In the genomic region with DNA sequence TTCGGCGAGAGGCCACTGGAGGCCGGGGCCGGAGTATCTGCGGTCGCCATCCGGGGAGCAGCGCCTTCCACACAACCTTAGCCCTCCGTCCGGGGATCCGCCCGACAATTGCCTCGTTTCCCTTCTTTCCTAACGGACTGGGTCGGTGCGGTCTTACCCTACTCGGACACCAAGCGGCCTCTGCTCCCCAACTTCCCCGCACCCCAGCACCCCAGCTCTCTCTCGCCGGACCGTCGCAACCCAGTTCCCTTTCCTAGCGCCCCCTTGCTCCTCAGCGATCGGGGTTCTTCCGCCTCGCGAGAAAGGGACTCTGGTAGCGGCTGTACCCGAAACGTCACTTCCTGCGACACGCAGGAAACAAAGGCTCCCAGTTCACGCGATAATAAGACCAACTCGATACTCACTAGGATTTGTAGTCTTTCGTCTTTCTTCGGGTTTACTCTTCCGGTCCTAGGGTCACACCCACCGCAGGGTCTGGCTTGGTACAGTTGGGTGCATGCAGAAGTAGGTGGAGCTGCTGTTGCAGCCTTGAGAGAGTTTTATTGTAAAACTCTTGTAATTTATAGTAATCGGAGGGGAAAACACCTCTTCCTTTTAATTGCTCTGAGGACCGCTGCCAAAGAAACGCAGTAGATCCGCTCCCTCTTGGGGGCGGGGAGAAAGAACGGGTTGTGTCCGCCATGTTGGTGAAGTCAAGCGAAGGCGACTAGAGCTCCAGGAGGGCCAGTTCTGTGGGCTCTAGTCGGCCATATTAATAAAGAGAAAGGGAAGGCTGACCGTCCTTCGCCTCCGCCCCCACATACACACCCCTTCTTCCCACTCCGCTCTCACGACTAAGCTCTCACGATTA, we compare ENCODE assay signal across 1 cellular context.
TF ChIP-seq lines count a peak whose summit lies in the region.

A gene (plus strand): TSS at position 741 of the 850 bp plus-strand sequence. CDS start 209 bp downstream, outside the sequence.
A gene with protein sequence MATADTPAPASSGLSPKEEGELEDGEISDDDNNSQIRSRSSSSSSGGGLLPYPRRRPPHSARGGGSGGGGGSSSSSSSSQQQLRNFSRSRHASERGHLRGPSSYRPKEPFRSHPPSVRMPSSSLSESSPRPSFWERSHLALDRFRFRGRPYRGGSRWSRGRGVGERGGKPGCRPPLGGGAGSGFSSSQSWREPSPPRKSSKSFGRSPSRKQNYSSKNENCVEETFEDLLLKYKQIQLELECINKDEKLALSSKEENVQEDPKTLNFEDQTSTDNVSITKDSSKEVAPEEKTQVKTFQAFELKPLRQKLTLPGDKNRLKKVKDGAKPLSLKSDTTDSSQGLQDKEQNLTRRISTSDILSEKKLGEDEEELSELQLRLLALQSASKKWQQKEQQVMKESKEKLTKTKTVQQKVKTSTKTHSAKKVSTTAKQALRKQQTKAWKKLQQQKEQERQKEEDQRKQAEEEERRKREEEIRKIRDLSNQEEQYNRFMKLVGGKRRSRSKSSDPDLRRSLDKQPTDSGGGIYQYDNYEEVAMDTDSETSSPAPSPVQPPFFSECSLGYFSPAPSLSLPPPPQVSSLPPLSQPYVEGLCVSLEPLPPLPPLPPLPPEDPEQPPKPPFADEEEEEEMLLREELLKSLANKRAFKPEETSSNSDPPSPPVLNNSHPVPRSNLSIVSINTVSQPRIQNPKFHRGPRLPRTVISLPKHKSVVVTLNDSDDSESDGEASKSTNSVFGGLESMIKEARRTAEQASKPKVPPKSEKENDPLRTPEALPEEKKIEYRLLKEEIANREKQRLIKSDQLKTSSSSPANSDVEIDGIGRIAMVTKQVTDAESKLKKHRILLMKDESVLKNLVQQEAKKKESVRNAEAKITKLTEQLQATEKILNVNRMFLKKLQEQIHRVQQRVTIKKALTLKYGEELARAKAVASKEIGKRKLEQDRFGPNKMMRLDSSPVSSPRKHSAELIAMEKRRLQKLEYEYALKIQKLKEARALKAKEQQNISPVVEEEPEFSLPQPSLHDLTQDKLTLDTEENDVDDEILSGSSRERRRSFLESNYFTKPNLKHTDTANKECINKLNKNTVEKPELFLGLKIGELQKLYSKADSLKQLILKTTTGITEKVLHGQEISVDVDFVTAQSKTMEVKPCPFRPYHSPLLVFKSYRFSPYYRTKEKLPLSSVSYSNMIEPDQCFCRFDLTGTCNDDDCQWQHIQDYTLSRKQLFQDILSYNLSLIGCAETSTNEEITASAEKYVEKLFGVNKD (N-terminal part only) (minus strand): TSS at position 288 of the 850 bp plus-strand sequence. CDS start 238 bp downstream, at position 50.

TF ChIP-seq in HepG2, 621 proteins besides CTCF, POLR2A, EP300 and RAD21 (continued from another document and continues in another):
- TF ChIP-seq NCOR1 (IDR thresholded peaks at IDR 0.05; ENCODE audit: borderline replicate concordance, low read length) (peak; percentile 46; the same call in 1 of the 2 replicates), ZNF296 (CRISPR knock-in tag; conservative IDR thresholded peaks at IDR 0.05) (no peak), SIN3B (IDR thresholded peaks at IDR 0.05; ENCODE audit: low read length) (no peak), NR2F1 (CRISPR knock-in tag; IDR thresholded peaks at IDR 0.05) (no peak), HES4 (CRISPR knock-in tag; IDR thresholded peaks at IDR 0.05; ENCODE audit: borderline replicate concordance) (peak; percentile 29; the same call in 1 of the 2 replicates), HIVEP1 (CRISPR knock-in tag; IDR thresholded peaks at IDR 0.05) (no peak), KMT2A (CRISPR knock-in tag; IDR thresholded peaks at IDR 0.05) (peak; percentile 90), SRSF1 (optimal IDR thresholded peaks at IDR 0.05; ENCODE audit: low read depth, low read length) (peak; percentile 79), NBN (conservative IDR thresholded peaks at IDR 0.05) (no peak), MIER3 (CRISPR knock-in tag; IDR thresholded peaks at IDR 0.05; ENCODE audit: borderline replicate concordance) (peak; percentile 85), SRSF4 (IDR thresholded peaks at IDR 0.05; ENCODE audit: low read depth, low read length, poor library complexity, severe bottlenecking) (no peak), BHLHE40 (IDR thresholded peaks at IDR 0.05; ENCODE audit: low read length) (no peak), U2AF2 (IDR thresholded peaks at IDR 0.05; ENCODE audit: low read depth, low read length) (no peak), HOXA3 (CRISPR knock-in tag; IDR thresholded peaks at IDR 0.05) (peak; percentile 87), TCF7L2 (IDR thresholded peaks at IDR 0.05; ENCODE audit: low read depth, low read length) (no peak), ZNF143 (CRISPR knock-in tag; IDR thresholded peaks at IDR 0.05) (peak; percentile 83), SIN3A (IDR thresholded peaks at IDR 0.05; ENCODE audit: borderline replicate concordance, low read depth, low read length) (peak; percentile 67; the same call in 1 of the 2 replicates), RBAK (CRISPR knock-in tag; IDR thresholded peaks at IDR 0.05) (no peak), ZNF75D (CRISPR knock-in tag; IDR thresholded peaks at IDR 0.05; ENCODE audit: borderline replicate concordance) (no peak), ZNF350 (CRISPR knock-in tag; IDR thresholded peaks at IDR 0.05; ENCODE audit: borderline replicate concordance, low read depth) (peak; percentile 40), NR2C2 (CRISPR knock-in tag; IDR thresholded peaks at IDR 0.05; ENCODE audit: borderline replicate concordance) (peak; percentile 89), HDAC2 (CRISPR knock-in tag; IDR thresholded peaks at IDR 0.05) (peak; percentile 50; the same call in 1 of the 2 replicates), ZKSCAN8 (CRISPR knock-in tag; IDR thresholded peaks at IDR 0.05; ENCODE audit: borderline replicate concordance) (0 out of 2 replicates have a peak, but pooled peaks have one; percentile 59), ZNF430 (CRISPR knock-in tag; IDR thresholded peaks at IDR 0.05) (no peak; the same call in 1 of the 2 replicates), ZNF550 (CRISPR knock-in tag; IDR thresholded peaks at IDR 0.05; ENCODE audit: borderline replicate concordance) (no peak), ZFP90 (CRISPR knock-in tag; IDR thresholded peaks at IDR 0.05; ENCODE audit: borderline replicate concordance) (no peak), ZNF230 (CRISPR knock-in tag; IDR thresholded peaks at IDR 0.05) (no peak), GABPA (IDR thresholded peaks at IDR 0.05; ENCODE audit: low read depth, low read length) (peak; percentile 86), GABPA (CRISPR knock-in tag; IDR thresholded peaks at IDR 0.05; ENCODE audit: low read depth) (peak; percentile 97), CBX1 (IDR thresholded peaks at IDR 0.05; ENCODE audit: low read depth) (no peak), ATAD3A (CRISPR knock-in tag; IDR thresholded peaks at IDR 0.05) (no peak), WIZ (CRISPR knock-in tag; IDR thresholded peaks at IDR 0.05) (no peak)
- TF ChIP-seq, protein P1, sequence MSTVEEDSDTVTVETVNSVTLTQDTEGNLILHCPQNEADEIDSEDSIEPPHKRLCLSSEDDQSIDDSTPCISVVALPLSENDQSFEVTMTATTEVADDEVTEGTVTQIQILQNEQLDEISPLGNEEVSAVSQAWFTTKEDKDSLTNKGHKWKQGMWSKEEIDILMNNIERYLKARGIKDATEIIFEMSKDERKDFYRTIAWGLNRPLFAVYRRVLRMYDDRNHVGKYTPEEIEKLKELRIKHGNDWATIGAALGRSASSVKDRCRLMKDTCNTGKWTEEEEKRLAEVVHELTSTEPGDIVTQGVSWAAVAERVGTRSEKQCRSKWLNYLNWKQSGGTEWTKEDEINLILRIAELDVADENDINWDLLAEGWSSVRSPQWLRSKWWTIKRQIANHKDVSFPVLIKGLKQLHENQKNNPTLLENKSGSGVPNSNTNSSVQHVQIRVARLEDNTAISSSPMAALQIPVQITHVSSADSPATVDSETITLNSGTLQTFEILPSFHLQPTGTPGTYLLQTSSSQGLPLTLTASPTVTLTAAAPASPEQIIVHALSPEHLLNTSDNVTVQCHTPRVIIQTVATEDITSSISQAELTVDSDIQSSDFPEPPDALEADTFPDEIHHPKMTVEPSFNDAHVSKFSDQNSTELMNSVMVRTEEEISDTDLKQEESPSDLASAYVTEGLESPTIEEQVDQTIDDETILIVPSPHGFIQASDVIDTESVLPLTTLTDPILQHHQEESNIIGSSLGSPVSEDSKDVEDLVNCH (CRISPR knock-in tag; IDR thresholded peaks at IDR 0.05): no peak
- TF ChIP-seq, protein P2, sequence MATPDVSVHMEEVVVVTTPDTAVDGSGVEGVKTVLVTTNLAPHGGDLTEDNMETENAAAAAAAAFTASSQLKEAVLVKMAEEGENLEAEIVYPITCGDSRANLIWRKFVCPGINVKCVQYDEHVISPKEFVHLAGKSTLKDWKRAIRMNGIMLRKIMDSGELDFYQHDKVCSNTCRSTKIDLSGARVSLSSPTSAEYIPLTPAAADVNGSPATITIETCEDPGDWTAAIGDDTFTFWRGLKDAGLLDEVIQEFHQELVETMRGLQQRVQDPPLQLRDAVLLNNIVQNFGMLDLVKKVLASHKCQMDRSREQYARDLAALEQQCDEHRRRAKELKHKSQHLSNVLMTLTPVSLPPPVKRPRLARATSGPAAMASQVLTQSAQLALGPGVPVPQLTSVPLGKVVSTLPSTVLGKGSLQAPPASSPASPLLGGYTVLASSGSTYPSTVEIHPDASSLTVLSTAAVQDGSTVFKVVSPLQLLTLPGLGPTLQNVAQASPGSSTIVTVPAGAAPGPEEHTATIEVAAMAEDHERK (CRISPR knock-in tag; IDR thresholded peaks at IDR 0.05; ENCODE audit: low read depth): no peak
- TF ChIP-seq, protein P3, sequence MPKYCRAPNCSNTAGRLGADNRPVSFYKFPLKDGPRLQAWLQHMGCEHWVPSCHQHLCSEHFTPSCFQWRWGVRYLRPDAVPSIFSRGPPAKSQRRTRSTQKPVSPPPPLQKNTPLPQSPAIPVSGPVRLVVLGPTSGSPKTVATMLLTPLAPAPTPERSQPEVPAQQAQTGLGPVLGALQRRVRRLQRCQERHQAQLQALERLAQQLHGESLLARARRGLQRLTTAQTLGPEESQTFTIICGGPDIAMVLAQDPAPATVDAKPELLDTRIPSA (CRISPR knock-in tag; IDR thresholded peaks at IDR 0.05; ENCODE audit: borderline replicate concordance): 0 out of 2 replicates have a peak, but pooled peaks have one; percentile 6
- TF ChIP-seq, protein P4, sequence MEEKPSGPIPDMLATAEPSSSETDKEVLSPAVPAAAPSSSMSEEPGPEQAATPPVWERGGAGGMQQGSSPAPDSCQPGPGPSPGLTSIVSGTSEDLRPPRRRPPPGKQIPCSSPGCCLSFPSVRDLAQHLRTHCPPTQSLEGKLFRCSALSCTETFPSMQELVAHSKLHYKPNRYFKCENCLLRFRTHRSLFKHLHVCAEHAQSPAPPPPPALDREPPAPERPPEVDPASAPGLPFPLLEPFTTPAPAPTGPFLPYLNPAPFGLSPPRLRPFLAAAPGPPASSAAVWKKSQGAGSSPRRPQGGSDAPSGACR (CRISPR knock-in tag; IDR thresholded peaks at IDR 0.05): no peak
- TF ChIP-seq, protein P5, sequence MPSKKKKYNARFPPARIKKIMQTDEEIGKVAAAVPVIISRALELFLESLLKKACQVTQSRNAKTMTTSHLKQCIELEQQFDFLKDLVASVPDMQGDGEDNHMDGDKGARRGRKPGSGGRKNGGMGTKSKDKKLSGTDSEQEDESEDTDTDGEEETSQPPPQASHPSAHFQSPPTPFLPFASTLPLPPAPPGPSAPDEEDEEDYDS (CRISPR knock-in tag; IDR thresholded peaks at IDR 0.05): peak; percentile 81
- TF ChIP-seq, protein P6, sequence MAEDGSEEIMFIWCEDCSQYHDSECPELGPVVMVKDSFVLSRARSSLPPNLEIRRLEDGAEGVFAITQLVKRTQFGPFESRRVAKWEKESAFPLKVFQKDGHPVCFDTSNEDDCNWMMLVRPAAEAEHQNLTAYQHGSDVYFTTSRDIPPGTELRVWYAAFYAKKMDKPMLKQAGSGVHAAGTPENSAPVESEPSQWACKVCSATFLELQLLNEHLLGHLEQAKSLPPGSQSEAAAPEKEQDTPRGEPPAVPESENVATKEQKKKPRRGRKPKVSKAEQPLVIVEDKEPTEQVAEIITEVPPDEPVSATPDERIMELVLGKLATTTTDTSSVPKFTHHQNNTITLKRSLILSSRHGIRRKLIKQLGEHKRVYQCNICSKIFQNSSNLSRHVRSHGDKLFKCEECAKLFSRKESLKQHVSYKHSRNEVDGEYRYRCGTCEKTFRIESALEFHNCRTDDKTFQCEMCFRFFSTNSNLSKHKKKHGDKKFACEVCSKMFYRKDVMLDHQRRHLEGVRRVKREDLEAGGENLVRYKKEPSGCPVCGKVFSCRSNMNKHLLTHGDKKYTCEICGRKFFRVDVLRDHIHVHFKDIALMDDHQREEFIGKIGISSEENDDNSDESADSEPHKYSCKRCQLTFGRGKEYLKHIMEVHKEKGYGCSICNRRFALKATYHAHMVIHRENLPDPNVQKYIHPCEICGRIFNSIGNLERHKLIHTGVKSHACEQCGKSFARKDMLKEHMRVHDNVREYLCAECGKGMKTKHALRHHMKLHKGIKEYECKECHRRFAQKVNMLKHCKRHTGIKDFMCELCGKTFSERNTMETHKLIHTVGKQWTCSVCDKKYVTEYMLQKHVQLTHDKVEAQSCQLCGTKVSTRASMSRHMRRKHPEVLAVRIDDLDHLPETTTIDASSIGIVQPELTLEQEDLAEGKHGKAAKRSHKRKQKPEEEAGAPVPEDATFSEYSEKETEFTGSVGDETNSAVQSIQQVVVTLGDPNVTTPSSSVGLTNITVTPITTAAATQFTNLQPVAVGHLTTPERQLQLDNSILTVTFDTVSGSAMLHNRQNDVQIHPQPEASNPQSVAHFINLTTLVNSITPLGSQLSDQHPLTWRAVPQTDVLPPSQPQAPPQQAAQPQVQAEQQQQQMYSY (CRISPR knock-in tag; IDR thresholded peaks at IDR 0.05): no peak
- TF ChIP-seq, protein P7, sequence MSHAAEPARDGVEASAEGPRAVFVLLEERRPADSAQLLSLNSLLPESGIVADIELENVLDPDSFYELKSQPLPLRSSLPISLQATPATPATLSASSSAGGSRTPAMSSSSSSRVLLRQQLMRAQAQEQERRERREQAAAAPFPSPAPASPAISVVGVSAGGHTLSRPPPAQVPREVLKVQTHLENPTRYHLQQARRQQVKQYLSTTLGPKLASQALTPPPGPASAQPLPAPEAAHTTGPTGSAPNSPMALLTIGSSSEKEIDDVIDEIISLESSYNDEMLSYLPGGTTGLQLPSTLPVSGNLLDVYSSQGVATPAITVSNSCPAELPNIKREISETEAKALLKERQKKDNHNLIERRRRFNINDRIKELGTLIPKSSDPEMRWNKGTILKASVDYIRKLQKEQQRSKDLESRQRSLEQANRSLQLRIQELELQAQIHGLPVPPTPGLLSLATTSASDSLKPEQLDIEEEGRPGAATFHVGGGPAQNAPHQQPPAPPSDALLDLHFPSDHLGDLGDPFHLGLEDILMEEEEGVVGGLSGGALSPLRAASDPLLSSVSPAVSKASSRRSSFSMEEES (CRISPR knock-in tag; IDR thresholded peaks at IDR 0.05): 0 out of 2 replicates have a peak, but pooled peaks have one; percentile 14
